1 cellular context compared by ENCODE assay signal in the genomic region with DNA sequence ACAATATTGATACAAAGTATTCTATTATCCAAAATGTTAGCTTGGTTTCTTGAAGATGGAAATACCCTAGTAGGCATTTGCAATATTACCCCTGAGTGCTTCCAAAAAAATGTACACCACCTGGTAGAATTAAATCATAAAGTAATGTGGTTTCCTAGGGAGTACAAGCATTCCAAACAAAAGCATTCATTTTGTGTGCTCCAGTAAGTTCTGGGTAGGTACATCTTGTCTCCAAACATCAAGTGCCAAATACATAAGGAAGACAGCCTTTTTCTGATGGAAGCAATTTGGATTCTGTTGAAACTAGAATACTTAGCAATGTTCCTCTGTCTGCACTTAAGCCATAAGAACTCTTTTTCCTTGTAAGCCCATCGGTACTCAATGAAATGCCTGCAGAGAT.
TF ChIP-seq lines count a peak whose summit lies in the region.

No MANE protein-coding gene starts in this region.

TF ChIP-seq in IMR-90, 13 proteins besides CTCF, POLR2A, EP300 and RAD21 (continued from another document):
- TF ChIP-seq, protein P1, sequence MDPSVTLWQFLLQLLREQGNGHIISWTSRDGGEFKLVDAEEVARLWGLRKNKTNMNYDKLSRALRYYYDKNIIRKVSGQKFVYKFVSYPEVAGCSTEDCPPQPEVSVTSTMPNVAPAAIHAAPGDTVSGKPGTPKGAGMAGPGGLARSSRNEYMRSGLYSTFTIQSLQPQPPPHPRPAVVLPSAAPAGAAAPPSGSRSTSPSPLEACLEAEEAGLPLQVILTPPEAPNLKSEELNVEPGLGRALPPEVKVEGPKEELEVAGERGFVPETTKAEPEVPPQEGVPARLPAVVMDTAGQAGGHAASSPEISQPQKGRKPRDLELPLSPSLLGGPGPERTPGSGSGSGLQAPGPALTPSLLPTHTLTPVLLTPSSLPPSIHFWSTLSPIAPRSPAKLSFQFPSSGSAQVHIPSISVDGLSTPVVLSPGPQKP (IDR thresholded peaks at IDR 0.05; ENCODE audit: borderline replicate concordance, low read depth, low read length), result no peak
- no peak for TF ChIP-seq RCOR1 (IDR thresholded peaks at IDR 0.05; ENCODE audit: insufficient replicate concordance, low read length)
